ENCODE assay signal across 12 cellular contexts in genomic region chr9:68781866-68782265, GRCh38.
A peak's percentile ranks its signal among the peaks of the same experiment; 100 is the strongest.
DNase-seq lines count a peak whose midpoint lies in the region; ATAC-seq, FAIRE-seq and TF ChIP-seq lines count a peak whose summit lies in the region.
"Had no signal": no experiment of that assay in that cellular context is flagged by ENCODE, and none has a peak within 500 bp of the region (broad histone marks: within the 10 kb centered on the region; RNA-seq: fewer than 3 reads in every experiment).

No MANE protein-coding gene starts in this region.

- H3K4me1 Mint-ChIP-seq in CD8-positive, alpha-beta T cell (ENCODE audit: low read depth), result peaks cover 16% of the 10 kb centered on the region
- H3K4me1 Mint-ChIP-seq in naive thymus-derived CD8-positive, alpha-beta T cell, result peaks cover 0 to 16% (median 5%) of the 10 kb centered on the region in 4 donors

- no peak for TF ChIP-seq RAD21 in GM12878 (IDR thresholded peaks at IDR 0.05; ENCODE audit: insufficient read depth, low read depth, low read length)

- 86% methylated on average over 2 of the region's 2 CpGs for WGBS in GM12878 (ENCODE audit: insufficient coverage, insufficient replicate concordance, low lambda C conversion rate, missing lambda C conversion rate)

- peaks cover 32% of the 10 kb centered on the region for H3K79me2 ChIP-seq in GM12878 (ENCODE audit: control insufficient read depth, insufficient read depth, low read length)

- no peaks in the 10 kb centered on the region for H3K9me3 ChIP-seq in CD8-positive, alpha-beta T cell (ENCODE audit: low read length)
- no peaks in the 10 kb centered on the region for H3K9me3 ChIP-seq in GM12878 (replicated peaks; ENCODE audit: control insufficient read depth, insufficient read depth, low read length)
- H3K9me3 ChIP-seq: tibial nerve had no signal

- ATAC-seq in CD8-positive, alpha-beta T cell, result no peak
- ATAC-seq in GM12878 (no peak), GM21717 (IDR thresholded peaks at IDR 0.05; ENCODE audit: unreplicated experiment) (no peak), GM19455 (IDR thresholded peaks at IDR 0.05; ENCODE audit: unreplicated experiment) (no peak)
- no peak for ATAC-seq in naive thymus-derived CD8-positive, alpha-beta T cell

- no peaks in the 10 kb centered on the region for H3K36me3 ChIP-seq in CD8-positive, alpha-beta T cell (ENCODE audit: insufficient read depth, low read length)
- no peaks in the 10 kb centered on the region for H3K36me3 ChIP-seq in GM12878 (ENCODE audit: control insufficient read depth in 2 of 2, insufficient read depth in 2 of 2, low read length in 1 of 2)
- H3K36me3 ChIP-seq: tibial nerve had no signal

- CTCF ChIA-PET in CD8-positive, alpha-beta T cell (lab: Charles Lee), result interaction anchor here (0.9 to 1.2 kb wide), 2 partner anchors 21 to 218 kb away, joined by 3 read pairs; no protein-coding TSS in a partner anchor
- CTCF ChIA-PET in GM12878 (lab: Yijun Ruan, JAX), result interaction anchor here (0.9 to 1.3 kb wide), 4 partner anchors 12 to 198 kb away, joined by 3 to 5 read pairs (median 4); no protein-coding TSS in a partner anchor

- peak overlapping the region; percentile 45; the same call in 1 of the 2 replicates for H3K4me2 ChIP-seq in GM12878 (ENCODE audit: control insufficient read depth, insufficient read depth)

- no TSS peak for BruUV-seq in GM12878 (replicated peaks; lab: Mats Ljungman, UMichigan)

- H3K27ac Mint-ChIP-seq in CD8-positive, alpha-beta T cell, result no peak overlapping the region
- peak overlapping the region in 1 of 10 donors; percentile 64 for H3K27ac Mint-ChIP-seq in naive thymus-derived CD8-positive, alpha-beta T cell

- SMC1A ChIA-PET in GM12878 (lab: Charles Lee; ENCODE audit: uncharacterized antibody, unreplicated experiment), result interaction anchor here (1.1 to 1.7 kb wide), 7 partner anchors 12 to 170 kb away, joined by 3 to 5 read pairs (median 4); no protein-coding TSS in a partner anchor

- in situ Hi-C loops in GM12878 (cut with MboI), result loop anchor here (5.0 kb wide), 1 partner anchor 220 kb away; no protein-coding TSS in a partner anchor

- H3K27me3 ChIP-seq in CD8-positive, alpha-beta T cell (ENCODE audit: insufficient read depth, low read length), result no peaks in the 10 kb centered on the region
- H3K27me3 ChIP-seq in GM12878 (replicated peaks in 1 of 2; ENCODE audit: control insufficient read depth in 2 of 2, insufficient read depth in 2 of 2, low read length in 1 of 2), result no peaks in the 10 kb centered on the region
- H3K27me3 ChIP-seq: tibial nerve had no signal

- H3K4me3 ChIP-seq in CD8-positive, alpha-beta T cell (ENCODE audit: low read depth, low read length), result no peak overlapping the region
- H3K4me3 ChIP-seq in GM12878, result 0 out of 2 replicates have a peak overlapping the region, but pooled peaks have one; percentile 26

- RAD21 ChIA-PET in GM12878 (lab: Charles Lee; ENCODE audit: unreplicated experiment), result interaction anchor here (0.6 to 1.2 kb wide), 3 partner anchors 29 to 96 kb away, joined by 3 read pairs; no protein-coding TSS in a partner anchor

- FAIRE-seq in GM19239 (lab: Jason Lieb, UNC) (peak; percentile 21), GM12878 (lab: Jason Lieb, UNC) (no peak)

- peaks cover 50% of the 10 kb centered on the region for H3K4me1 ChIP-seq in CD8-positive, alpha-beta T cell (ENCODE audit: insufficient read depth, low read length)
- peaks cover 2% of the 10 kb centered on the region; the same call in 1 of the 2 replicates for H3K4me1 ChIP-seq in GM12878 (ENCODE audit: control insufficient read depth, insufficient read depth, low read length)

- no peak overlapping the region for H2AFZ ChIP-seq in GM12878 (ENCODE audit: control insufficient read depth, low read depth, low read length)

- TF ChIP-seq CTCF in CD8-positive, alpha-beta T cell (IDR thresholded peaks at IDR 0.05), result no peak
- TF ChIP-seq CTCF in GM12878 (IDR thresholded peaks at IDR 0.05 in 2 of 3, conservative IDR thresholded peaks at IDR 0.05 in 1 of 3; ENCODE audit: control insufficient read depth in 2 of 3, extremely low read depth in 1 of 3, insufficient read depth in 1 of 3, low read depth in 3 of 3, low read length in 3 of 3), result no peak

- no peak for DNase-seq in CD8-positive, alpha-beta T cell
- DNase-seq in GM19239 (ENCODE audit: insufficient read length, low spot score), result no peak
- DNase-seq in GM12878 (ENCODE audit: low read depth, low spot score), result no peak
- no peak for DNase-seq in naive thymus-derived CD8-positive, alpha-beta T cell
- no peak for DNase-seq in DMS153 treated with DMSO at 0.1 percent for 48 hours (lab: John Stamatoyannopoulos, UW; ENCODE audit: unreplicated experiment)
- DNase-seq: DMS53, NCI-H226, nucleus accumbens, SHP77 had no signal

- no peaks in the 10 kb centered on the region for H4K20me1 ChIP-seq in GM12878 (ENCODE audit: control insufficient read depth, insufficient read depth)

- H3K27ac ChIP-seq in CD8-positive, alpha-beta T cell (ENCODE audit: low read depth, low read length), result no peak overlapping the region
- no peak overlapping the region for H3K27ac ChIP-seq in GM12878 (ENCODE audit: control insufficient read depth, insufficient read depth)
- H3K27ac ChIP-seq: tibial nerve had no signal

- H3K4me3 Mint-ChIP-seq in CD8-positive, alpha-beta T cell, result peak overlapping the region; percentile 49
- peak overlapping the region in 9 of 10 donors; percentile 31 to 70 (median 48) for H3K4me3 Mint-ChIP-seq in naive thymus-derived CD8-positive, alpha-beta T cell

- no peak overlapping the region for H3K9ac ChIP-seq in GM12878 (ENCODE audit: control insufficient read depth, insufficient read depth, low read length)

- intact Hi-C loops in CD8-positive, alpha-beta T cell (cut with DNase I, micrococcal nuclease), result loop anchor here (5.0 to 10.0 kb wide), 3 partner anchors 63 to 1475 kb away; partner anchors contain the start of genes PTAR1 (in 1 of the 2) and SMC5 (in 1 of the 2)
- intact Hi-C loops in GM12878 (cut with micrococcal nuclease; ENCODE audit: unreplicated experiment), result loop anchor here (2.0 to 5.0 kb wide), 3 partner anchors 21 to 217 kb away; no protein-coding TSS in a partner anchor

- H3K9me3 Mint-ChIP-seq in CD8-positive, alpha-beta T cell, result no peaks in the 10 kb centered on the region
- H3K9me3 Mint-ChIP-seq in naive thymus-derived CD8-positive, alpha-beta T cell, result no peaks in the 10 kb centered on the region

- TF ChIP-seq EP300 in GM12878 (IDR thresholded peaks at IDR 0.05; ENCODE audit: borderline replicate concordance in 1 of 2, control insufficient read depth in 1 of 2, low read depth in 2 of 2, low read length in 2 of 2), result no peak

- H3K36me3 Mint-ChIP-seq in CD8-positive, alpha-beta T cell, result peaks cover 3% of the 10 kb centered on the region
- peaks cover 0 to 3% (median 2%) of the 10 kb centered on the region in 3 donors for H3K36me3 Mint-ChIP-seq in naive thymus-derived CD8-positive, alpha-beta T cell

- no peaks in the 10 kb centered on the region for H3K27me3 Mint-ChIP-seq in CD8-positive, alpha-beta T cell (ENCODE audit: low read depth)
- no peaks in the 10 kb centered on the region for H3K27me3 Mint-ChIP-seq in naive thymus-derived CD8-positive, alpha-beta T cell

- POLR2A ChIA-PET in CD8-positive, alpha-beta T cell (lab: Charles Lee), result no interaction called here
- POLR2A ChIA-PET in GM12878 (lab: Charles Lee), result no interaction called here
- POLR2A ChIA-PET in naive thymus-derived CD8-positive, alpha-beta T cell (lab: Charles Lee), result no interaction called here

- TF ChIP-seq POLR2A in GM12878 (IDR thresholded peaks at IDR 0.05; ENCODE audit: low read depth, low read length), result no peak

TF ChIP-seq in GM12878, 131 proteins besides CTCF, POLR2A, EP300 and RAD21:
- TF ChIP-seq TARDBP (IDR thresholded peaks at IDR 0.05; ENCODE audit: borderline replicate concordance) (no peak), MYC (IDR thresholded peaks at IDR 0.05; ENCODE audit: insufficient read depth, insufficient read length, insufficient replicate concordance, low read length, severe bottlenecking) (no peak), PAX5 (IDR thresholded peaks at IDR 0.05; ENCODE audit: borderline replicate concordance, low read depth, low read length) (no peak), ATF7 (IDR thresholded peaks at IDR 0.05; ENCODE audit: low read depth) (no peak)
